In genomic region chr2:19349911-19350677, GRCh38 we compare ENCODE assay signal across 7 cellular contexts. TPM values are rescaled to one million over a fixed set of nuclear protein-coding genes. Genes with fewer than 3 reads are reported as not detected.
DNase-seq lines count a peak whose midpoint lies in the region; ATAC-seq and TF ChIP-seq lines count a peak whose summit lies in the region.

No MANE protein-coding gene starts in this region.

- DNase-seq in GM23248 (peak; percentile 39), SW480 (ENCODE audit: low spot score) (peak; percentile 26), choroid plexus epithelial cell (ENCODE audit: low read depth) (peak; percentile 54), right lobe of liver (peak; percentile 76 to 79 (median 77)), NCI-H2107 (lab: John Stamatoyannopoulos, UW) (no peak)
- peak; percentile 41 for DNase-seq in stimulated activated naive CD4-positive, alpha-beta T cell treated with Interleukin-2 at 50 U/mL for 16 hours (lab: John Stamatoyannopoulos, UW)

- TF ChIP-seq POLR2A in right lobe of liver (IDR thresholded peaks at IDR 0.05): no peak

- no peaks in the 10 kb centered on the region for H4K20me1 ChIP-seq in GM23248 (ENCODE audit: insufficient read depth)

- H3K36me3 ChIP-seq in GM23248 (ENCODE audit: low read depth) (no peaks in the 10 kb centered on the region), right lobe of liver (no peaks in the 10 kb centered on the region)

- H3K9me3 ChIP-seq in GM23248 (ENCODE audit: low read depth): no peaks in the 10 kb centered on the region
- no peaks in the 10 kb centered on the region for H3K9me3 ChIP-seq in right lobe of liver

- H3K9me2 ChIP-seq in GM23248 (ENCODE audit: insufficient read depth): no peaks in the 10 kb centered on the region; the same call in 1 of the 2 replicates

- H3K4me1 ChIP-seq in GM23248 (ENCODE audit: insufficient read depth) (peaks cover 8% of the 10 kb centered on the region; the same call in 1 of the 2 replicates), right lobe of liver (peaks cover 0 to 20% (median 7%) of the 10 kb centered on the region in 4 donors)

- H3F3A ChIP-seq in GM23248 (ENCODE audit: insufficient read depth): 0 out of 2 replicates have a peak, but pooled peaks cover 14% of the 10 kb centered on the region

- WGBS in GM23248 (ENCODE audit: low coverage in 1 of 2, low lambda C conversion rate in 2 of 2, missing lambda C conversion rate in 2 of 2), 2 experiments: 71 to 72% methylated on average over 45 to 47 of the region's 47 CpGs
- WGBS in right lobe of liver (ENCODE audit: insufficient coverage, low coverage, low lambda C conversion rate, missing lambda C conversion rate): 20% methylated on average over 1 of the region's 47 CpGs

- in situ Hi-C loops in GM23248 (cut with MboI): loop anchor here (10.0 kb wide), 2 partner anchors 455 to 915 kb away; no protein-coding TSS in a partner anchor

- TF ChIP-seq CTCF in choroid plexus epithelial cell (conservative IDR thresholded peaks at IDR 0.05; ENCODE audit: low read depth, low read length) (peak; percentile 74), right lobe of liver (IDR thresholded peaks at IDR 0.05) (peak; percentile 74 to 91 (median 83))

- intact Hi-C loops in right lobe of liver (cut with DNase I): loop anchor here in 1 of 2 donors (10.0 kb wide), 1 partner anchor 515 kb away; no protein-coding TSS in a partner anchor

- H3K9ac ChIP-seq in GM23248: no peak overlapping the region

- peaks cover 37% of the 10 kb centered on the region for H3K79me2 ChIP-seq in GM23248 (ENCODE audit: insufficient read depth)

- H3K27ac ChIP-seq in GM23248 (no peak overlapping the region), right lobe of liver (no peak overlapping the region)

- no peak overlapping the region for H3K4me3 ChIP-seq in GM23248
- peak overlapping the region; percentile 30 for H3K4me3 ChIP-seq in choroid plexus epithelial cell (ENCODE audit: low read depth, low read length)
- peak overlapping the region; percentile 20 to 26 (median 26) for H3K4me3 ChIP-seq in right lobe of liver

- H3K27me3 ChIP-seq in GM23248 (replicated peaks; ENCODE audit: insufficient read depth) (no peaks in the 10 kb centered on the region), right lobe of liver (peaks cover 7 to 33% of the 10 kb centered on the region in 2 donors)

- ATAC-seq in right lobe of liver (peak; percentile 65 to 68 (median 66)), GM21390 (IDR thresholded peaks at IDR 0.05; ENCODE audit: unreplicated experiment) (no peak)

- no peak overlapping the region for H2AFZ ChIP-seq in GM23248

- H3K4me2 ChIP-seq in GM23248 (ENCODE audit: unreplicated experiment): no peak overlapping the region

RNA-seq across cellular contexts. Expression of gene OSR1, which starts 8.3 kb away (rescaled TPM):
- 9.1 and 16.9 TPM in 2 replicates for total RNA-seq in GM23248 (2014; rRNA removed; shearing (Covaris generic))
- 21.1 and 22.7 TPM in 2 replicates for polyA plus RNA-seq in GM23248 (2016; fragmentation: Nextera tagmentation; extraction: Ambion mirVana)
- under 1 TPM in 5 of 6 experiments, not detected in 1; 0.10 to 0.51 (median 0.12) TPM for total RNA-seq in right lobe of liver
